ENCODE assay signal across 23 cellular contexts in genomic region chr19:6952956-6953355, GRCh38.
"Had no signal": no experiment of that assay in that cellular context is flagged by ENCODE, and none has a peak within 500 bp of the region (broad histone marks: within the 10 kb centered on the region; RNA-seq: fewer than 3 reads in every experiment).

No MANE protein-coding gene starts in this region.

- H3K27ac ChIP-seq: brain microvascular endothelial cell, cardiac muscle cell, Peyer's patch had no signal

- H3K36me3 ChIP-seq: brain microvascular endothelial cell, cardiac muscle cell, Peyer's patch had no signal

- ATAC-seq: activated naive CD4-positive, alpha-beta T cell treated with anti-CD3 and anti-CD28 coated beads, Interleukin-2, amount 50 U/mL, for 72 hours; activated T-cell treated with anti-CD3 and anti-CD28 coated beads, Interleukin-2, amount 50 U/mL, for 4 hours had no signal

- H3K27me3 ChIP-seq: brain microvascular endothelial cell, cardiac muscle cell, Peyer's patch had no signal

- H3K4me1 ChIP-seq: Peyer's patch had no signal

- H3K9me3 ChIP-seq: Peyer's patch had no signal

- DNase-seq: activated B cell treated with CpG ODN at 0.5 μM for 24 hours; activated CD4-positive, alpha-beta memory T cell treated with anti-CD3 and anti-CD28 coated beads for 36 hours; activated CD4-positive, alpha-beta T cell treated with anti-CD3 and anti-CD28 coated beads for 1 hour; activated CD4-positive, alpha-beta T cell treated with anti-CD3 and anti-CD28 coated beads, Interleukin-2, amount 10 ng/mL, durations not matched to agents 24 days and 14 days; activated CD8-positive, alpha-beta memory T cell treated with anti-CD3 and anti-CD28 coated beads for 24 hours; activated effector memory CD4-positive, alpha-beta T cell treated with anti-CD3 and anti-CD28 coated beads, Interleukin-2, amount 50 U/mL, for 16 hours; activated naive CD4-positive, alpha-beta T cell treated with Interleukin-2 at 50 U/mL for 16 hours; activated T-cell treated with anti-CD3 and anti-CD28 coated beads, Interleukin-2, amount 50 U/mL, for 4 hours; brain microvascular endothelial cell; KG1; NCI-H1092; NCI-H1417; NCI-H1930; NCI-H2171; NCI-H2227 treated with DMSO at 0.1 percent for 48 hours; NCI-H446 treated with DMSO at 0.1 percent for 48 hours; NCI-H524 treated with DMSO at 0.1 percent for 48 hours; NCI-H774; Peyer's patch; SHP77 treated with DMSO at 0.1 percent for 48 hours; T-helper 1 cell had no signal

- H3K4me3 ChIP-seq: cardiac muscle cell, Peyer's patch had no signal
